Comparison of ENCODE assay signal across 19 cellular contexts in genomic region chr13:47004552-47004951, GRCh38.
DNase-seq lines count a peak whose midpoint lies in the region; ATAC-seq, FAIRE-seq and TF ChIP-seq lines count a peak whose summit lies in the region.
"Had no signal": no experiment of that assay in that cellular context is flagged by ENCODE, and none has a peak within 500 bp of the region (broad histone marks: within the 10 kb centered on the region; RNA-seq: fewer than 3 reads in every experiment).

No MANE protein-coding gene starts in this region.

- H3F3A ChIP-seq in GM23338 (replicated peaks; ENCODE audit: low read depth) (no peaks in the 10 kb centered on the region), neural progenitor cell (ENCODE audit: low read depth) (no peaks in the 10 kb centered on the region)

- DNase-seq in MCF 10A (ENCODE audit: unreplicated experiment) = peak; percentile 4
- no peak for DNase-seq in mammary epithelial cell
- DNase-seq in bronchial epithelial cell (ENCODE audit: low read depth) = peak; percentile 26
- peak; percentile 2 for DNase-seq in keratinocyte (ENCODE audit: low read depth, low spot score)
- no peak for DNase-seq in GM23338 (ENCODE audit: low spot score)
- DNase-seq in hepatocyte (ENCODE audit: low spot score) = no peak
- no peak for DNase-seq in neural progenitor cell (ENCODE audit: low spot score)
- DNase-seq: 8988T; ACHN; Calu3; CD4-positive, CD25-positive, alpha-beta regulatory T cell; DMS 273 treated with DMSO at 0.1 percent for 48 hours; HFFc6 had no signal

- no peak overlapping the region for H3K9ac ChIP-seq in mammary epithelial cell (ENCODE audit: insufficient read depth, low read length)
- no peak overlapping the region for H3K9ac ChIP-seq in keratinocyte (ENCODE audit: control insufficient read depth, extremely low read depth, insufficient read depth, low read length)
- no peak overlapping the region for H3K9ac ChIP-seq in neural progenitor cell
- H3K9ac ChIP-seq: BLaER1 treated with 17β-estradiol and CSF1 and Interleukin-3, amounts not matched to agents 10 nM and 100 nM had no signal

- H3K27ac ChIP-seq in mammary epithelial cell (ENCODE audit: insufficient read depth, low read depth, low read length) (no peak overlapping the region), keratinocyte (ENCODE audit: control insufficient read depth, insufficient read depth, low read length) (no peak overlapping the region), GM23338 (ENCODE audit: low read depth) (no peak overlapping the region), hepatocyte (no peak overlapping the region), neural progenitor cell (no peak overlapping the region)
- H3K27ac ChIP-seq: BLaER1 treated with 17β-estradiol and CSF1 and Interleukin-3, amounts not matched to agents 10 nM and 100 nM had no signal

- H4K20me1 ChIP-seq in mammary epithelial cell (ENCODE audit: insufficient read depth, low read length) (no peaks in the 10 kb centered on the region), keratinocyte (ENCODE audit: control insufficient read depth, extremely low read depth, insufficient read depth, low read length) (no peaks in the 10 kb centered on the region), GM23338 (replicated peaks; ENCODE audit: insufficient read depth) (no peaks in the 10 kb centered on the region), hepatocyte (ENCODE audit: insufficient read depth, poor library complexity, severe bottlenecking) (no peaks in the 10 kb centered on the region), neural progenitor cell (ENCODE audit: low read depth) (no peaks in the 10 kb centered on the region)
- H4K20me1 ChIP-seq: BLaER1 treated with 17β-estradiol and CSF1 and Interleukin-3, amounts not matched to agents 10 nM and 100 nM had no signal

- H3K9me3 Mint-ChIP-seq in MCF 10A (ENCODE audit: unreplicated experiment) (no peaks in the 10 kb centered on the region), GM23338 (no peaks in the 10 kb centered on the region), neural progenitor cell (no peaks in the 10 kb centered on the region)
- H3K9me3 Mint-ChIP-seq: CD4-positive, CD25-positive, alpha-beta regulatory T cell; HFFc6 had no signal

- CTCF ChIA-PET in MCF 10A (lab: Yijun Ruan, JAX) (interaction anchor here (0.6 to 1.8 kb wide), 6 partner anchors 9 to 661 kb away, joined by 3 to 10 read pairs (median 4); no protein-coding TSS in a partner anchor), mammary epithelial cell (lab: Charles Lee; ENCODE audit: low non-redundant PET) (interaction anchor here (0.6 to 0.7 kb wide), 2 partner anchors 12 to 743 kb away, joined by 3 to 4 read pairs; no protein-coding TSS in a partner anchor)

- H3K27me3 Mint-ChIP-seq in MCF 10A (ENCODE audit: insufficient read depth, unreplicated experiment) (peaks cover 10% of the 10 kb centered on the region), GM23338 (ENCODE audit: insufficient read depth, low read depth, poor library complexity) (peaks cover 2% of the 10 kb centered on the region), neural progenitor cell (ENCODE audit: insufficient read depth, low read depth) (no peaks in the 10 kb centered on the region)

- no TSS peak for BruUV-seq in MCF 10A (replicated peaks; lab: Mats Ljungman, UMichigan)
- BruUV-seq in mammary epithelial cell (replicated peaks; lab: Mats Ljungman, UMichigan) = no TSS peak

- H3K4me3 ChIP-seq in mammary epithelial cell (replicated peaks in 1 of 3; ENCODE audit: insufficient read depth in 1 of 3, low read depth in 2 of 3, low read length in 3 of 3) (no peak overlapping the region), bronchial epithelial cell (ENCODE audit: low read depth, low read length) (no peak overlapping the region), keratinocyte (ENCODE audit: control insufficient read depth in 2 of 3, extremely low read depth in 1 of 3, insufficient read depth in 2 of 3, low read depth in 1 of 3, low read length in 3 of 3) (no peak overlapping the region), GM23338 (no peak overlapping the region), hepatocyte (no peak overlapping the region), neural progenitor cell (no peak overlapping the region)
- H3K4me3 ChIP-seq: BLaER1 treated with 17β-estradiol and CSF1 and Interleukin-3, amounts not matched to agents 10 nM and 100 nM had no signal

- TF ChIP-seq CTCF in MCF 10A (IDR thresholded peaks at IDR 0.05; ENCODE audit: unreplicated experiment) = no peak
- no peak for TF ChIP-seq CTCF in mammary epithelial cell (conservative IDR thresholded peaks at IDR 0.05 in 1 of 2, IDR thresholded peaks at IDR 0.05 in 1 of 2; ENCODE audit: extremely low read depth in 1 of 2, insufficient read depth in 1 of 2, low read depth in 1 of 2, low read length in 2 of 2)
- TF ChIP-seq CTCF in bronchial epithelial cell (IDR thresholded peaks at IDR 0.05; ENCODE audit: insufficient read depth, low read length, severe bottlenecking) = no peak
- no peak for TF ChIP-seq CTCF in keratinocyte (optimal IDR thresholded peaks at IDR 0.05 in 1 of 3, IDR thresholded peaks at IDR 0.05 in 1 of 3, conservative IDR thresholded peaks at IDR 0.05 in 1 of 3; ENCODE audit: extremely low read depth in 1 of 3, insufficient read depth in 2 of 3, low read length in 3 of 3)
- no peak for TF ChIP-seq CTCF in GM23338 (conservative IDR thresholded peaks at IDR 0.05; ENCODE audit: low read depth in 2 of 2)
- no peak for TF ChIP-seq CTCF in hepatocyte (IDR thresholded peaks at IDR 0.05; ENCODE audit: poor library complexity)
- TF ChIP-seq CTCF in neural progenitor cell (IDR thresholded peaks at IDR 0.05) = no peak

- no peaks in the 10 kb centered on the region for H3K9me1 ChIP-seq in keratinocyte (ENCODE audit: control insufficient read depth, extremely low read depth, insufficient read depth, low read length)

- H3K4me3 Mint-ChIP-seq in MCF 10A (ENCODE audit: unreplicated experiment) = no peak overlapping the region
- no peak overlapping the region for H3K4me3 Mint-ChIP-seq in GM23338
- H3K4me3 Mint-ChIP-seq in neural progenitor cell = no peak overlapping the region
- H3K4me3 Mint-ChIP-seq: CD4-positive, CD25-positive, alpha-beta regulatory T cell; HFFc6 had no signal

- H3K9me3 ChIP-seq in mammary epithelial cell (replicated peaks; ENCODE audit: insufficient read depth, low read length) (no peaks in the 10 kb centered on the region), keratinocyte (ENCODE audit: control insufficient read depth, low read depth, low read length) (no peaks in the 10 kb centered on the region), hepatocyte (ENCODE audit: low read depth) (no peaks in the 10 kb centered on the region), neural progenitor cell (ENCODE audit: low read depth) (no peaks in the 10 kb centered on the region)
- H3K9me3 ChIP-seq: BLaER1 treated with 17β-estradiol and CSF1 and Interleukin-3, amounts not matched to agents 10 nM and 100 nM had no signal

- FAIRE-seq in bronchial epithelial cell (lab: Jason Lieb, UNC) (no peak), keratinocyte (lab: Jason Lieb, UNC) (no peak)
- FAIRE-seq: G401.6, GM12891, HepG2, HTR-8/SVneo had no signal

- no peak overlapping the region for H3K27ac Mint-ChIP-seq in MCF 10A (ENCODE audit: low read depth, unreplicated experiment)
- H3K27ac Mint-ChIP-seq in GM23338 = no peak overlapping the region
- H3K27ac Mint-ChIP-seq in neural progenitor cell = no peak overlapping the region
- H3K27ac Mint-ChIP-seq: CD4-positive, CD25-positive, alpha-beta regulatory T cell; HFFc6 had no signal

- POLR2A ChIA-PET in MCF 10A (lab: Yijun Ruan, JAX) = interaction anchor here (0.6 to 1.5 kb wide), 12 partner anchors 29 to 1397 kb away, joined by 3 to 10 read pairs (median 4); no protein-coding TSS in a partner anchor

- no peaks in the 10 kb centered on the region for H3K27me3 ChIP-seq in mammary epithelial cell (ENCODE audit: insufficient read depth, low read length)
- H3K27me3 ChIP-seq in bronchial epithelial cell (ENCODE audit: control insufficient read depth, insufficient read depth, low read length) = no peaks in the 10 kb centered on the region
- no peaks in the 10 kb centered on the region for H3K27me3 ChIP-seq in keratinocyte (ENCODE audit: control insufficient read depth, extremely low read depth, insufficient read depth, low read length)
- no peaks in the 10 kb centered on the region for H3K27me3 ChIP-seq in GM23338 (ENCODE audit: insufficient read depth)
- no peaks in the 10 kb centered on the region for H3K27me3 ChIP-seq in hepatocyte
- no peaks in the 10 kb centered on the region for H3K27me3 ChIP-seq in neural progenitor cell
- H3K27me3 ChIP-seq: BLaER1 treated with 17β-estradiol and CSF1 and Interleukin-3, amounts not matched to agents 10 nM and 100 nM had no signal

- H3K4me1 ChIP-seq in mammary epithelial cell (ENCODE audit: insufficient read depth, low read length) (no peaks in the 10 kb centered on the region), keratinocyte (ENCODE audit: control insufficient read depth, extremely low read depth, insufficient read depth, low read length) (no peaks in the 10 kb centered on the region), GM23338 (ENCODE audit: insufficient read depth) (no peaks in the 10 kb centered on the region), hepatocyte (ENCODE audit: insufficient read depth) (no peaks in the 10 kb centered on the region), neural progenitor cell (no peaks in the 10 kb centered on the region)
- H3K4me1 ChIP-seq: BLaER1 treated with 17β-estradiol and CSF1 and Interleukin-3, amounts not matched to agents 10 nM and 100 nM had no signal

- in situ Hi-C loops in mammary epithelial cell (cut with MboI; ENCODE audit: low sequenced_read_pairs in 2 of 2) = no loop called here

- H2AFZ ChIP-seq in mammary epithelial cell (ENCODE audit: low read depth, low read length) = no peak overlapping the region
- H2AFZ ChIP-seq in keratinocyte (ENCODE audit: control insufficient read depth, low read length) = no peak overlapping the region
- H2AFZ ChIP-seq in GM23338 = no peak overlapping the region
- H2AFZ ChIP-seq in hepatocyte = no peak overlapping the region
- H2AFZ ChIP-seq in neural progenitor cell (replicated peaks) = no peak overlapping the region

- no peaks in the 10 kb centered on the region for H3K4me1 Mint-ChIP-seq in MCF 10A (ENCODE audit: insufficient read depth, unreplicated experiment)
- H3K4me1 Mint-ChIP-seq in GM23338 = no peaks in the 10 kb centered on the region
- H3K4me1 Mint-ChIP-seq in neural progenitor cell = no peaks in the 10 kb centered on the region

- no peaks in the 10 kb centered on the region for H3K79me2 ChIP-seq in mammary epithelial cell (ENCODE audit: insufficient read depth, low read length)
- H3K79me2 ChIP-seq in keratinocyte (ENCODE audit: control insufficient read depth, insufficient read depth, low read length) = no peaks in the 10 kb centered on the region
- H3K79me2 ChIP-seq in GM23338 (replicated peaks; ENCODE audit: insufficient read depth) = no peaks in the 10 kb centered on the region
- H3K79me2 ChIP-seq in hepatocyte = no peaks in the 10 kb centered on the region
- H3K79me2 ChIP-seq in neural progenitor cell (ENCODE audit: low read depth) = no peaks in the 10 kb centered on the region

- H3K4me2 ChIP-seq in mammary epithelial cell (ENCODE audit: insufficient read depth, low read depth, low read length) (no peak overlapping the region), keratinocyte (ENCODE audit: control insufficient read depth, extremely low read depth, insufficient read depth, low read depth, low read length) (no peak overlapping the region), GM23338 (no peak overlapping the region), hepatocyte (no peak overlapping the region), neural progenitor cell (no peak overlapping the region)
- H3K4me2 ChIP-seq: BLaER1 treated with 17β-estradiol and CSF1 and Interleukin-3, amounts not matched to agents 10 nM and 100 nM had no signal

- ATAC-seq in GM23338 = no peak
- no peak for ATAC-seq in GM18511 (IDR thresholded peaks at IDR 0.05; ENCODE audit: unreplicated experiment)
- ATAC-seq: HepG2 had no signal

- dilution Hi-C loops in mammary epithelial cell (cut with HindIII; ENCODE audit: low sequenced_read_pairs) = no loop called here
- dilution Hi-C loops in keratinocyte (cut with MboI; ENCODE audit: extremely low pct_ligation_motif_present, low sequenced_read_pairs) = no loop called here

- intact Hi-C loops in MCF 10A (cut with micrococcal nuclease) (no loop called here), mammary epithelial cell (cut with micrococcal nuclease) (no loop called here)

- H3K36me3 Mint-ChIP-seq in MCF 10A (ENCODE audit: insufficient read depth, unreplicated experiment) (no peaks in the 10 kb centered on the region), GM23338 (ENCODE audit: low read depth) (no peaks in the 10 kb centered on the region), neural progenitor cell (no peaks in the 10 kb centered on the region)
- H3K36me3 Mint-ChIP-seq: CD4-positive, CD25-positive, alpha-beta regulatory T cell had no signal

- H3K9me2 ChIP-seq in GM23338 (ENCODE audit: insufficient read depth) (0 out of 2 replicates have a peak, but pooled peaks cover 3% of the 10 kb centered on the region), hepatocyte (replicated peaks; ENCODE audit: insufficient read depth) (no peaks in the 10 kb centered on the region)

- H3K36me3 ChIP-seq in mammary epithelial cell (ENCODE audit: insufficient read depth, low read length) (no peaks in the 10 kb centered on the region), bronchial epithelial cell (ENCODE audit: control insufficient read depth, insufficient read depth, low read length) (no peaks in the 10 kb centered on the region), keratinocyte (ENCODE audit: control insufficient read depth in 2 of 2, extremely low read depth in 1 of 2, insufficient read depth in 2 of 2, low read length in 2 of 2) (no peaks in the 10 kb centered on the region), GM23338 (ENCODE audit: insufficient read depth) (no peaks in the 10 kb centered on the region), hepatocyte (replicated peaks; ENCODE audit: insufficient read depth, low read depth) (no peaks in the 10 kb centered on the region), neural progenitor cell (no peaks in the 10 kb centered on the region)
- H3K36me3 ChIP-seq: BLaER1 treated with 17β-estradiol and CSF1 and Interleukin-3, amounts not matched to agents 10 nM and 100 nM had no signal

- 100% methylated on average over 1 of the region's 1 CpG for WGBS in mammary epithelial cell (ENCODE audit: low coverage, missing lambda C conversion rate)
- WGBS in hepatocyte (ENCODE audit: low lambda C conversion rate, missing lambda C conversion rate) = 96% methylated on average over 1 of the region's 1 CpG

Comparison
In these comparisons a context has a peak if more than half of its experiments do, and no peak if none do; other contexts are left out.
1. DNase-seq: peak in MCF 10A (single experiment), bronchial epithelial cell (single experiment) and keratinocyte (single experiment); none in mammary epithelial cell (single experiment), GM23338 (single experiment), hepatocyte (single experiment) and neural progenitor cell (single experiment).